In genomic region chr2:230925443-230925878, GRCh38 we compare ENCODE assay signal across 1 cellular context.
A peak's percentile ranks its signal among the peaks of the same experiment; 100 is the strongest.
TF ChIP-seq lines count a peak whose summit lies in the region.

No MANE protein-coding gene starts in this region.

TF ChIP-seq in GM12878, 131 proteins besides CTCF, POLR2A, EP300 and RAD21 (continued from another document):
- TF ChIP-seq, protein P1, sequence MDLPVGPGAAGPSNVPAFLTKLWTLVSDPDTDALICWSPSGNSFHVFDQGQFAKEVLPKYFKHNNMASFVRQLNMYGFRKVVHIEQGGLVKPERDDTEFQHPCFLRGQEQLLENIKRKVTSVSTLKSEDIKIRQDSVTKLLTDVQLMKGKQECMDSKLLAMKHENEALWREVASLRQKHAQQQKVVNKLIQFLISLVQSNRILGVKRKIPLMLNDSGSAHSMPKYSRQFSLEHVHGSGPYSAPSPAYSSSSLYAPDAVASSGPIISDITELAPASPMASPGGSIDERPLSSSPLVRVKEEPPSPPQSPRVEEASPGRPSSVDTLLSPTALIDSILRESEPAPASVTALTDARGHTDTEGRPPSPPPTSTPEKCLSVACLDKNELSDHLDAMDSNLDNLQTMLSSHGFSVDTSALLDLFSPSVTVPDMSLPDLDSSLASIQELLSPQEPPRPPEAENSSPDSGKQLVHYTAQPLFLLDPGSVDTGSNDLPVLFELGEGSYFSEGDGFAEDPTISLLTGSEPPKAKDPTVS (IDR thresholded peaks at IDR 0.05; ENCODE audit: low read depth, low read length): no peak
- peak; percentile 71; the same call in 1 of the 2 replicates for TF ChIP-seq SMAD5 (IDR thresholded peaks at IDR 0.05; ENCODE audit: low read depth)
- no peak for TF ChIP-seq KDM1A (IDR thresholded peaks at IDR 0.05; ENCODE audit: borderline replicate concordance)
- peak; percentile 72; the same call in 1 of the 2 replicates for TF ChIP-seq MXI1 (IDR thresholded peaks at IDR 0.05; ENCODE audit: low read depth, low read length)
- TF ChIP-seq SRF (IDR thresholded peaks at IDR 0.05; ENCODE audit: low read depth in 2 of 2, low read length in 2 of 2): 0 out of 4 replicates have a peak, but pooled peaks of 1 of the 2 experiments have one; percentile 36
- TF ChIP-seq, protein P2, sequence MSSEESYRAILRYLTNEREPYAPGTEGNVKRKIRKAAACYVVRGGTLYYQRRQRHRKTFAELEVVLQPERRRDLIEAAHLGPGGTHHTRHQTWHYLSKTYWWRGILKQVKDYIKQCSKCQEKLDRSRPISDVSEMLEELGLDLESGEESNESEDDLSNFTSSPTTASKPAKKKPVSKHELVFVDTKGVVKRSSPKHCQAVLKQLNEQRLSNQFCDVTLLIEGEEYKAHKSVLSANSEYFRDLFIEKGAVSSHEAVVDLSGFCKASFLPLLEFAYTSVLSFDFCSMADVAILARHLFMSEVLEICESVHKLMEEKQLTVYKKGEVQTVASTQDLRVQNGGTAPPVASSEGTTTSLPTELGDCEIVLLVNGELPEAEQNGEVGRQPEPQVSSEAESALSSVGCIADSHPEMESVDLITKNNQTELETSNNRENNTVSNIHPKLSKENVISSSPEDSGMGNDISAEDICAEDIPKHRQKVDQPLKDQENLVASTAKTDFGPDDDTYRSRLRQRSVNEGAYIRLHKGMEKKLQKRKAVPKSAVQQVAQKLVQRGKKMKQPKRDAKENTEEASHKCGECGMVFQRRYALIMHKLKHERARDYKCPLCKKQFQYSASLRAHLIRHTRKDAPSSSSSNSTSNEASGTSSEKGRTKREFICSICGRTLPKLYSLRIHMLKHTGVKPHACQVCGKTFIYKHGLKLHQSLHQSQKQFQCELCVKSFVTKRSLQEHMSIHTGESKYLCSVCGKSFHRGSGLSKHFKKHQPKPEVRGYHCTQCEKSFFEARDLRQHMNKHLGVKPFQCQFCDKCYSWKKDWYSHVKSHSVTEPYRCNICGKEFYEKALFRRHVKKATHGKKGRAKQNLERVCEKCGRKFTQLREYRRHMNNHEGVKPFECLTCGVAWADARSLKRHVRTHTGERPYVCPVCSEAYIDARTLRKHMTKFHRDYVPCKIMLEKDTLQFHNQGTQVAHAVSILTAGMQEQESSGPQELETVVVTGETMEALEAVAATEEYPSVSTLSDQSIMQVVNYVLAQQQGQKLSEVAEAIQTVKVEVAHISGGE (CRISPR knock-in tag; IDR thresholded peaks at IDR 0.05): no peak
- TF ChIP-seq ESRRA (IDR thresholded peaks at IDR 0.05; ENCODE audit: low read length): no peak
- TF ChIP-seq IKZF2 (IDR thresholded peaks at IDR 0.05): no peak; a peak in 3 of 4 replicates
- TF ChIP-seq ATF7 (IDR thresholded peaks at IDR 0.05; ENCODE audit: low read depth): 0 out of 2 replicates have a peak, but pooled peaks have one; percentile 5
- TF ChIP-seq POLR2AphosphoS5 (IDR thresholded peaks at IDR 0.05; ENCODE audit: low read length): peak; percentile 83
- peak; percentile 74; the same call in 1 of the 2 replicates for TF ChIP-seq TCF12 (IDR thresholded peaks at IDR 0.05; ENCODE audit: low read depth, low read length)
- peak; percentile 15; the same call in 1 of the 3 replicates for TF ChIP-seq POU2F2 (IDR thresholded peaks at IDR 0.05; ENCODE audit: borderline replicate concordance, low read depth, low read length)
- TF ChIP-seq MYC (IDR thresholded peaks at IDR 0.05; ENCODE audit: insufficient read depth, insufficient read length, insufficient replicate concordance, low read length, severe bottlenecking): no peak
- TF ChIP-seq BHLHE40 (IDR thresholded peaks at IDR 0.05; ENCODE audit: borderline replicate concordance in 1 of 2, low read depth in 2 of 2, low read length in 1 of 2): peak in 1 of 2 experiments; percentile 68; a peak in 3 of 4 replicates
- TF ChIP-seq BCL11A (IDR thresholded peaks at IDR 0.05; ENCODE audit: low read depth, low read length): peak; percentile 62
- TF ChIP-seq, protein P3, sequence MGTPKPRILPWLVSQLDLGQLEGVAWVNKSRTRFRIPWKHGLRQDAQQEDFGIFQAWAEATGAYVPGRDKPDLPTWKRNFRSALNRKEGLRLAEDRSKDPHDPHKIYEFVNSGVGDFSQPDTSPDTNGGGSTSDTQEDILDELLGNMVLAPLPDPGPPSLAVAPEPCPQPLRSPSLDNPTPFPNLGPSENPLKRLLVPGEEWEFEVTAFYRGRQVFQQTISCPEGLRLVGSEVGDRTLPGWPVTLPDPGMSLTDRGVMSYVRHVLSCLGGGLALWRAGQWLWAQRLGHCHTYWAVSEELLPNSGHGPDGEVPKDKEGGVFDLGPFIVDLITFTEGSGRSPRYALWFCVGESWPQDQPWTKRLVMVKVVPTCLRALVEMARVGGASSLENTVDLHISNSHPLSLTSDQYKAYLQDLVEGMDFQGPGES (IDR thresholded peaks at IDR 0.05): no peak
- TF ChIP-seq CUX1 (IDR thresholded peaks at IDR 0.05; ENCODE audit: insufficient replicate concordance, low read depth, low read length): no peak
- no peak for TF ChIP-seq TCF3 (IDR thresholded peaks at IDR 0.05; ENCODE audit: borderline replicate concordance, insufficient read depth, low read depth, low read length)
- TF ChIP-seq SIX5 (IDR thresholded peaks at IDR 0.05; ENCODE audit: low read depth, low read length, severe bottlenecking): no peak
- TF ChIP-seq MEF2A (IDR thresholded peaks at IDR 0.05; ENCODE audit: insufficient read depth, low read depth, low read length): 0 out of 2 replicates have a peak, but pooled peaks have one; percentile 47
- TF ChIP-seq RFX5 (IDR thresholded peaks at IDR 0.05; ENCODE audit: low read depth, low read length): no peak
- no peak for TF ChIP-seq NFIC (IDR thresholded peaks at IDR 0.05; ENCODE audit: low read depth, low read length)
- no peak for TF ChIP-seq BRCA1 (IDR thresholded peaks at IDR 0.05; ENCODE audit: low read depth, low read length)
- no peak for TF ChIP-seq STAT3 (IDR thresholded peaks at IDR 0.05; ENCODE audit: low read depth, low read length)
- TF ChIP-seq MLLT1 (IDR thresholded peaks at IDR 0.05): peak; percentile 59; the same call in 1 of the 2 replicates
- peak in 1 of 2 experiments; percentile 75; a peak in 2 of 3 replicates for TF ChIP-seq EGR1 (IDR thresholded peaks at IDR 0.05; ENCODE audit: borderline replicate concordance in 1 of 2, low read depth in 2 of 2, low read length in 2 of 2)
- TF ChIP-seq EED (IDR thresholded peaks at IDR 0.05; ENCODE audit: low read depth): peak; percentile 67; the same call in 1 of the 2 replicates
- 0 out of 2 replicates have a peak, but pooled peaks have one; percentile 28 for TF ChIP-seq IRF4 (IDR thresholded peaks at IDR 0.05; ENCODE audit: low read depth, low read length)
- no peak for TF ChIP-seq RAD51 (IDR thresholded peaks at IDR 0.05)
- TF ChIP-seq YY1 (IDR thresholded peaks at IDR 0.05; ENCODE audit: low read depth, low read length): peak; percentile 76
